1 cellular context compared by ENCODE assay signal in genomic region chr12:990308-990648, GRCh38.
TF ChIP-seq lines count a peak whose summit lies in the region.

No MANE protein-coding gene starts in this region.

TF ChIP-seq in HEK293, 187 proteins besides CTCF, POLR2A, EP300 and RAD21 (continued from another document):
- TF ChIP-seq, protein P1, sequence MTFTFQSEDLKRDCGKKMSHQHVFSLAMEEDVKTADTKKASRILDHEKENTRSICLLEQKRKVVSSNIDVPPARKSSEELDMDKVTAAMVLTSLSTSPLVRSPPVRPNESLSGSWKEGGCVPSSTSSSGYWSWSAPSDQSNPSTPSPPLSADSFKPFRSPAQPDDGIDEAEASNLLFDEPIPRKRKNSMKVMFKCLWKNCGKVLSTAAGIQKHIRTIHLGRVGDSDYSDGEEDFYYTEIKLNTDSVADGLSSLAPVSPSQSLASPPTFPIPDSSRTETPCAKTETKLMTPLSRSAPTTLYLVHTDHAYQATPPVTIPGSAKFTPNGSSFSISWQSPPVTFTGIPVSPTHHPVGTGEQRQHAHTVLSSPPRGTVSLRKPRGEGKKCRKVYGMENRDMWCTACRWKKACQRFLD (tag by site-specific recombination; IDR thresholded peaks at IDR 0.05) = no peak
- no peak for TF ChIP-seq ZNF792 (tag by site-specific recombination; IDR thresholded peaks at IDR 0.05)
- no peak; the same call in 1 of the 2 replicates for TF ChIP-seq ZNF596 (tag by site-specific recombination; IDR thresholded peaks at IDR 0.05)
- no peak for TF ChIP-seq ZBTB7A (tag by site-specific recombination; IDR thresholded peaks at IDR 0.05; ENCODE audit: low read depth)
- TF ChIP-seq ZNF670 (tag by site-specific recombination; IDR thresholded peaks at IDR 0.05; ENCODE audit: low read depth) = no peak
- TF ChIP-seq KLF10 (tag by site-specific recombination; IDR thresholded peaks at IDR 0.05) = no peak
- TF ChIP-seq ZNF747 (tag by site-specific recombination; IDR thresholded peaks at IDR 0.05) = no peak
- peak; percentile 21; the same call in 1 of the 2 replicates for TF ChIP-seq PBX3 (CRISPR knock-in tag; IDR thresholded peaks at IDR 0.05)
- TF ChIP-seq WT1 (tag by site-specific recombination; IDR thresholded peaks at IDR 0.05) = no peak
- TF ChIP-seq, protein P2, sequence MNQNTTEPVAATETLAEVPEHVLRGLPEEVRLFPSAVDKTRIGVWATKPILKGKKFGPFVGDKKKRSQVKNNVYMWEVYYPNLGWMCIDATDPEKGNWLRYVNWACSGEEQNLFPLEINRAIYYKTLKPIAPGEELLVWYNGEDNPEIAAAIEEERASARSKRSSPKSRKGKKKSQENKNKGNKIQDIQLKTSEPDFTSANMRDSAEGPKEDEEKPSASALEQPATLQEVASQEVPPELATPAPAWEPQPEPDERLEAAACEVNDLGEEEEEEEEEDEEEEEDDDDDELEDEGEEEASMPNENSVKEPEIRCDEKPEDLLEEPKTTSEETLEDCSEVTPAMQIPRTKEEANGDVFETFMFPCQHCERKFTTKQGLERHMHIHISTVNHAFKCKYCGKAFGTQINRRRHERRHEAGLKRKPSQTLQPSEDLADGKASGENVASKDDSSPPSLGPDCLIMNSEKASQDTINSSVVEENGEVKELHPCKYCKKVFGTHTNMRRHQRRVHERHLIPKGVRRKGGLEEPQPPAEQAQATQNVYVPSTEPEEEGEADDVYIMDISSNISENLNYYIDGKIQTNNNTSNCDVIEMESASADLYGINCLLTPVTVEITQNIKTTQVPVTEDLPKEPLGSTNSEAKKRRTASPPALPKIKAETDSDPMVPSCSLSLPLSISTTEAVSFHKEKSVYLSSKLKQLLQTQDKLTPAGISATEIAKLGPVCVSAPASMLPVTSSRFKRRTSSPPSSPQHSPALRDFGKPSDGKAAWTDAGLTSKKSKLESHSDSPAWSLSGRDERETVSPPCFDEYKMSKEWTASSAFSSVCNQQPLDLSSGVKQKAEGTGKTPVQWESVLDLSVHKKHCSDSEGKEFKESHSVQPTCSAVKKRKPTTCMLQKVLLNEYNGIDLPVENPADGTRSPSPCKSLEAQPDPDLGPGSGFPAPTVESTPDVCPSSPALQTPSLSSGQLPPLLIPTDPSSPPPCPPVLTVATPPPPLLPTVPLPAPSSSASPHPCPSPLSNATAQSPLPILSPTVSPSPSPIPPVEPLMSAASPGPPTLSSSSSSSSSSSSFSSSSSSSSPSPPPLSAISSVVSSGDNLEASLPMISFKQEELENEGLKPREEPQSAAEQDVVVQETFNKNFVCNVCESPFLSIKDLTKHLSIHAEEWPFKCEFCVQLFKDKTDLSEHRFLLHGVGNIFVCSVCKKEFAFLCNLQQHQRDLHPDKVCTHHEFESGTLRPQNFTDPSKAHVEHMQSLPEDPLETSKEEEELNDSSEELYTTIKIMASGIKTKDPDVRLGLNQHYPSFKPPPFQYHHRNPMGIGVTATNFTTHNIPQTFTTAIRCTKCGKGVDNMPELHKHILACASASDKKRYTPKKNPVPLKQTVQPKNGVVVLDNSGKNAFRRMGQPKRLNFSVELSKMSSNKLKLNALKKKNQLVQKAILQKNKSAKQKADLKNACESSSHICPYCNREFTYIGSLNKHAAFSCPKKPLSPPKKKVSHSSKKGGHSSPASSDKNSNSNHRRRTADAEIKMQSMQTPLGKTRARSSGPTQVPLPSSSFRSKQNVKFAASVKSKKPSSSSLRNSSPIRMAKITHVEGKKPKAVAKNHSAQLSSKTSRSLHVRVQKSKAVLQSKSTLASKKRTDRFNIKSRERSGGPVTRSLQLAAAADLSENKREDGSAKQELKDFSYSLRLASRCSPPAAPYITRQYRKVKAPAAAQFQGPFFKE (tag by site-specific recombination; IDR thresholded peaks at IDR 0.05; ENCODE audit: borderline replicate concordance) = no peak
- TF ChIP-seq ZNF175 (tag by site-specific recombination; IDR thresholded peaks at IDR 0.05) = no peak
- TF ChIP-seq SP2 (tag by site-specific recombination; IDR thresholded peaks at IDR 0.05) = no peak
- peak; percentile 91 for TF ChIP-seq ZFHX2 (tag by site-specific recombination; conservative IDR thresholded peaks at IDR 0.05)
- TF ChIP-seq, protein P3, sequence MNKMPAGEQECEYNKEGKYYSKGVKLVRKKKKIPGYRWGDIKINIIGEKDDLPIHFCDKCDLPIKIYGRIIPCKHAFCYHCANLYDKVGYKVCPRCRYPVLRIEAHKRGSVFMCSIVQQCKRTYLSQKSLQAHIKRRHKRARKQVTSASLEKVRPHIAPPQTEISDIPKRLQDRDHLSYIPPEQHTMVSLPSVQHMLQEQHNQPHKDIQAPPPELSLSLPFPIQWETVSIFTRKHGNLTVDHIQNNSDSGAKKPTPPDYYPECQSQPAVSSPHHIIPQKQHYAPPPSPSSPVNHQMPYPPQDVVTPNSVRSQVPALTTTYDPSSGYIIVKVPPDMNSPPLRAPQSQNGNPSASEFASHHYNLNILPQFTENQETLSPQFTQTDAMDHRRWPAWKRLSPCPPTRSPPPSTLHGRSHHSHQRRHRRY (tag by site-specific recombination; IDR thresholded peaks at IDR 0.05) = no peak
- no peak for TF ChIP-seq ZNF239 (tag by site-specific recombination; IDR thresholded peaks at IDR 0.05)
- no peak for TF ChIP-seq OVOL3 (tag by site-specific recombination; IDR thresholded peaks at IDR 0.05)
- TF ChIP-seq ZNF837 (tag by site-specific recombination; IDR thresholded peaks at IDR 0.05) = no peak
- TF ChIP-seq SALL2 (tag by site-specific recombination; IDR thresholded peaks at IDR 0.05; ENCODE audit: borderline replicate concordance) = no peak
